1 cellular context compared by ENCODE assay signal in the genomic region with DNA sequence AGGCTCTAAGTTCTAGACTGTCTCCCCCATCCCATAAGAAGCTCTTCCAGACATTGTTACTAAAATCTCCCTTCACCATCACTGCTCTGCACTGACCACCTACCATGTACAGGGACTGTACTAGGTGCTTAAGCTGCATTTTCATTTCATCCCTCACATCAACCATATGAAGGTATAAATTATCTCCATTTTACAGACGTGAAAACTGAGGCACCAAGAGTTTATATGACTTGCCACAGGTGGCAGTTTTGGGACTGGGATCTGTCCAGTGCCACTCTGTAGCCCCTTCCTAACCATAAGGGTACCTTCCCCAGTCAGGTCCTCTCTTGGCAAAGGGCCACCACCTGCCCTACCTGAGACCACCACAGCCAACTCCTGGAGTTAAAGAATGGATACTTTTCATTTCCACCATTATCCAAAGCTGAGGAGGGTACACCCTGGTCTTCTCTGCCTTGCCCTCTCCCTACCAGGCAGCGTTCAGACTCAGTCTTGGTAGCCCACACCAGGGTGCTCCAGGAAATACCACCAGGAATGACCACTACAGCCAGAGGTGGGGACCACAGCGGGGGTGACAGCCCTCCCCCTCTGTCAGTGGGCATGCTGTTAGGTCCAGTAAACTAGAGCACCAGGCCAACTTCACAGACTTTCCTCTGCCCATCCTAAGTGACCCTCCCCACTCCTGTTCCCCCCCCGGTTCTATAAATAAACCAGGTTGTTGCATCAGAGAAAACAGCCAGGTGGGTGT.
TF ChIP-seq lines count a peak whose summit lies in the region.

No MANE protein-coding gene starts in this region.

TF ChIP-seq in K562, 482 proteins besides CTCF, POLR2A, EP300 and RAD21 (continued from another document):
- TF ChIP-seq, protein P1, sequence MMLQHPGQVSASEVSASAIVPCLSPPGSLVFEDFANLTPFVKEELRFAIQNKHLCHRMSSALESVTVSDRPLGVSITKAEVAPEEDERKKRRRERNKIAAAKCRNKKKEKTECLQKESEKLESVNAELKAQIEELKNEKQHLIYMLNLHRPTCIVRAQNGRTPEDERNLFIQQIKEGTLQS (IDR thresholded peaks at IDR 0.05) = peak; percentile 14; the same call in 1 of the 2 replicates
- TF ChIP-seq, protein P1 (CRISPR knock-in tag; conservative IDR thresholded peaks at IDR 0.05) = no peak
- TF ChIP-seq KDM1A (IDR thresholded peaks at IDR 0.05) (peak; percentile 41 to 68; a peak in 3 of 4 replicates), TSC22D4 (tag; IDR thresholded peaks at IDR 0.05) (no peak), RBM25 (IDR thresholded peaks at IDR 0.05; ENCODE audit: low read depth, low read length, severe bottlenecking) (peak; percentile 71), NFE2 (IDR thresholded peaks at IDR 0.05; ENCODE audit: low read depth) (no peak), TBP (optimal IDR thresholded peaks at IDR 0.05; ENCODE audit: low read depth, low read length) (peak; percentile 16), MYC (IDR thresholded peaks at IDR 0.05; ENCODE audit: low read depth, low read length) (no peak), MYC (CRISPR knock-in tag; IDR thresholded peaks at IDR 0.05; ENCODE audit: borderline replicate concordance, low read depth) (no peak), RCOR1 (IDR thresholded peaks at IDR 0.05; ENCODE audit: borderline replicate concordance in 1 of 2, low read depth in 2 of 2, low read length in 2 of 2) (0 out of 4 replicates have a peak, but pooled peaks of 1 of the 2 experiments have one; percentile 19), BCOR (IDR thresholded peaks at IDR 0.05) (peak; percentile 46), ID3 (CRISPR knock-in tag; IDR thresholded peaks at IDR 0.05) (no peak), ID3 (tag; IDR thresholded peaks at IDR 0.05) (no peak)
- TF ChIP-seq, protein P2, sequence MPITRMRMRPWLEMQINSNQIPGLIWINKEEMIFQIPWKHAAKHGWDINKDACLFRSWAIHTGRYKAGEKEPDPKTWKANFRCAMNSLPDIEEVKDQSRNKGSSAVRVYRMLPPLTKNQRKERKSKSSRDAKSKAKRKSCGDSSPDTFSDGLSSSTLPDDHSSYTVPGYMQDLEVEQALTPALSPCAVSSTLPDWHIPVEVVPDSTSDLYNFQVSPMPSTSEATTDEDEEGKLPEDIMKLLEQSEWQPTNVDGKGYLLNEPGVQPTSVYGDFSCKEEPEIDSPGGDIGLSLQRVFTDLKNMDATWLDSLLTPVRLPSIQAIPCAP (CRISPR knock-in tag; IDR thresholded peaks at IDR 0.05; ENCODE audit: borderline replicate concordance) = no peak
- TF ChIP-seq, protein P3, sequence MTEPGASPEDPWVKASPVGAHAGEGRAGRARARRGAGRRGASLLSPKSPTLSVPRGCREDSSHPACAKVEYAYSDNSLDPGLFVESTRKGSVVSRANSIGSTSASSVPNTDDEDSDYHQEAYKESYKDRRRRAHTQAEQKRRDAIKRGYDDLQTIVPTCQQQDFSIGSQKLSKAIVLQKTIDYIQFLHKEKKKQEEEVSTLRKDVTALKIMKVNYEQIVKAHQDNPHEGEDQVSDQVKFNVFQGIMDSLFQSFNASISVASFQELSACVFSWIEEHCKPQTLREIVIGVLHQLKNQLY (CRISPR knock-in tag; conservative IDR thresholded peaks at IDR 0.05) = no peak
- TF ChIP-seq, protein P4, sequence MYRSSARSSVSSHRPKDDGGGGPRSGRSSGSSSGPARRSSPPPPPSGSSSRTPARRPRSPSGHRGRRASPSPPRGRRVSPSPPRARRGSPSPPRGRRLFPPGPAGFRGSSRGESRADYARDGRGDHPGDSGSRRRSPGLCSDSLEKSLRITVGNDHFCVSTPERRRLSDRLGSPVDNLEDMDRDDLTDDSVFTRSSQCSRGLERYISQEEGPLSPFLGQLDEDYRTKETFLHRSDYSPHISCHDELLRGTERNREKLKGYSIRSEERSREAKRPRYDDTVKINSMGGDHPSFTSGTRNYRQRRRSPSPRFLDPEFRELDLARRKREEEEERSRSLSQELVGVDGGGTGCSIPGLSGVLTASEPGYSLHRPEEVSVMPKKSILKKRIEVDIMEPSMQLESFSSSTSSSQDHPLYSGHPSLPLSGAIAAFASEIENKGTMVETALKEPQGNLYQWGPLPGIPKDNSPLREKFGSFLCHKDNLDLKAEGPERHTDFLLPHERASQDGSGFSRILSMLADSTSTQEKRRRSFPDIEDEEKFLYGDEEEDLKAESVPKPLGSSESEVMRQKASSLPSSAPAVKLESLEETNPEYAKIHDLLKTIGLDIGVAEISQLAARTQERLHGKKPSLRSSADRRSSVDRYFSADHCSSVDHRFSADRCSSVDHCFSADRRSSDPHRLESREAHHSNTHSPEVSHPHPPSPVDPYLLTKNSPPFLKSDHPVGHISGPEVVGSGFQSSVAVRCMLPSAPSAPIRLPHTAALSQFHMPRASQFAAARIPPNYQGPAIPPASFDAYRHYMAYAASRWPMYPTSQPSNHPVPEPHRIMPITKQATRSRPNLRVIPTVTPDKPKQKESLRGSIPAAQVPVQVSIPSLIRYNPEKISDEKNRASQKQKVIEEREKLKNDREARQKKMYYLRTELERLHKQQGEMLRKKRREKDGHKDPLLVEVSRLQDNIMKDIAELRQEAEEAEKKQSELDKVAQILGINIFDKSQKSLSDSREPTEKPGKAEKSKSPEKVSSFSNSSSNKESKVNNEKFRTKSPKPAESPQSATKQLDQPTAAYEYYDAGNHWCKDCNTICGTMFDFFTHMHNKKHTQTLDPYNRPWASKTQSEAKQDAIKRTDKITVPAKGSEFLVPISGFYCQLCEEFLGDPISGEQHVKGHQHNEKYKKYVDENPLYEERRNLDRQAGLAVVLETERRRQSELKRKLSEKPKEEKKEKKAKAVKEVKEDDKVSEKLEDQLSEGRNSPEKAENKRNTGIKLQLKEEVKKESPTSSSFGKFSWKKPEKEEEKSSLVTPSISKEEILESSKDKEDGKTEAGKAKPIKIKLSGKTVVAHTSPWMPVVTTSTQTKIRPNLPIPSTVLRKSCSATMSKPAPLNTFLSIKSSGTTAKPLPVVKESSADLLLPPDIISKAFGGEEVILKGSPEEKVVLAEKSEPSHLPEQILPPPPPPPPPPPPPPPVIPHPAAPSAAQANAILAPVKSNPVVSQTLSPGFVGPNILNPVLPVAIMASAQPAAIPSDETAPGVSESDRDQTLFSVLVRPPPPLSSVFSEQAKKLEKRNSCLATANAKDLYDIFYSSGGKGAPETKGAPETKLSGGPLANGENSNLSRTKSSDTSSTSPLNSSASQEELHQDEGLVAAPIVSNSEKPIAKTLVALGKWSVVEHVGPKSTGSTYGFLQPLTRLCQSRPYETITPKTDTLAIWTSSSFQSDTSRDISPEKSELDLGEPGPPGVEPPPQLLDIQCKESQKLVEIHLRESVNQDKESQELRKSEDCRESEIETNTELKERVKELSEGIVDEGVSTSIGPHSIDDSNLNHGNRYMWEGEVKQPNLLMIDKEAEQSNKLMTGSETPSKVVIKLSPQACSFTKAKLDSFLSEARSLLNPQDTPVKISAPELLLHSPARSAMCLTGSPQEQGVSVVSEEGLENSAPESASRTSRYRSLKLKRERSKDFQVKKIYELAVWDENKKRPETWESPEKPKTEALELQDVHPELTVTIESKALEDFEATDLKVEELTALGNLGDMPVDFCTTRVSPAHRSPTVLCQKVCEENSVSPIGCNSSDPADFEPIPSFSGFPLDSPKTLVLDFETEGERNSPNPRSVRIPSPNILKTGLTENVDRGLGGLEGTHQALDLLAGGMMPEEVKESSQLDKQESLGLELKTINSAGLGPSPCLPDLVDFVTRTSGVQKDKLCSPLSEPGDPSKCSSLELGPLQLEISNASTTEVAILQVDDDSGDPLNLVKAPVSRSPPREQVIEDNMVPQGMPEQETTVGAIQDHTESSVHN (IDR thresholded peaks at IDR 0.05; ENCODE audit: borderline replicate concordance in 1 of 2, low read depth in 1 of 2) = no peak
TF ChIP-seq in K562: peak in this region for 8.
